ENCODE assay signal across 1 cellular context in the genomic region with DNA sequence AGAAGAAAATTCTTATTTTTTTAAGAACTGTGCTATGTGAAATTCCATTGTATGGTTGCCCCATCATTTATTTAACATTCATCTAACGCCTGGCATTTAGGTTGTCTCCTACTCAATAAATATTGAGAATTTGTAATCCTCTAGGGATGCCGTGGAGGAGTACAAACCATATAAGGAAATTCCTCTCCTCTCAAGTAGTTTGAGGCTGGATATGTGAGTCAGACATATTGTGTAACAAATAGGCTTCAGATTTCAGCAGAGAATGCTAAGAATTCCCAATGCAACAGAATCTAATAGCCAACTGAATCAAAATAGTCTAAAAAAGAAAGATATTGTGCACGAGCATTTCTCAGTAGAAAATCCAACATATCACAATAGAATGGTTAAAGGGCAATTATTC.
TF ChIP-seq lines count a peak whose summit lies in the region.

No MANE protein-coding gene starts in this region.

TF ChIP-seq in H1, 55 proteins besides CTCF, POLR2A, EP300 and RAD21 (continued from another document):
- TF ChIP-seq SRF (IDR thresholded peaks at IDR 0.05; ENCODE audit: low read depth, low read length) (peak; percentile 61; the same call in 1 of the 2 replicates), TAF1 (IDR thresholded peaks at IDR 0.05; ENCODE audit: low read depth, low read length) (no peak), POLR2AphosphoS5 (IDR thresholded peaks at IDR 0.05; ENCODE audit: low read depth, low read length) (no peak)
